ENCODE assay signal across 8 cellular contexts in genomic region chr1:151540021-151540981, GRCh38. TPM values are rescaled to one million over a fixed set of nuclear protein-coding genes. Genes with fewer than 3 reads are reported as not detected.
DNase-seq lines count a peak whose midpoint lies in the region; ATAC-seq and TF ChIP-seq lines count a peak whose summit lies in the region.

TSS of gene TUFT1 (plus strand) at chr1:151540309. CDS start at chr1:151540367, 58 bp downstream.

- peak; percentile 81 for DNase-seq in CMK (ENCODE audit: low read depth)
- peak; percentile 88 for DNase-seq in GM20000 (ENCODE audit: low spot score)
- DNase-seq in HT-29 (ENCODE audit: low spot score): peak; percentile 99
- DNase-seq in NOMO-1 treated with dmso at 0.1 percent for 144 hours (lab: John Stamatoyannopoulos, UW; ENCODE audit: unreplicated experiment): peak; percentile 85
- DNase-seq in activated T-cell treated with anti-CD3 and anti-CD28 coated beads for 1 hour (ENCODE audit: low read depth): peak; percentile 92
- DNase-seq in epithelial cell of esophagus (ENCODE audit: low read depth): peak; percentile 93
- DNase-seq in mucosa of descending colon: peak; percentile 96 to 98 (median 97)
- peak; percentile 88 for DNase-seq in stimulated activated CD8-positive, alpha-beta memory T cell treated with anti-CD3 and anti-CD28 coated beads, Interleukin-4, amount 100 ng/mL, for 24 hours (ENCODE audit: low read depth)

- TF ChIP-seq CTCF in GM20000 (IDR thresholded peaks at IDR 0.05; ENCODE audit: extremely low read depth, missing control alignments): no peak
- no peak for TF ChIP-seq CTCF in epithelial cell of esophagus (IDR thresholded peaks at IDR 0.05; ENCODE audit: insufficient read depth, low read depth, low read length, missing control alignments)
- no peak for TF ChIP-seq CTCF in mucosa of descending colon (IDR thresholded peaks at IDR 0.05)

- H3K4me1 ChIP-seq in mucosa of descending colon (ENCODE audit: low read depth): peaks cover 32% of the 10 kb centered on the region

- no peaks in the 10 kb centered on the region for H3K36me3 ChIP-seq in mucosa of descending colon (ENCODE audit: low read depth)

- intact Hi-C loops in mucosa of descending colon (cut with DNase I, micrococcal nuclease): no loop called here

- no peaks in the 10 kb centered on the region for H3K9me3 ChIP-seq in mucosa of descending colon

- ATAC-seq in mucosa of descending colon: peak; percentile 89

- H3K4me3 ChIP-seq in epithelial cell of esophagus (ENCODE audit: low read length) (peak within 1 kb of the TSS; percentile 92), mucosa of descending colon (peak within 1 kb of the TSS; percentile 41)

RNA-seq across cellular contexts. Expression of gene TUFT1, which starts in this region (rescaled TPM):
- total RNA-seq in HT-29 (2014; rRNA removed; shearing (Covaris generic)): 30.5 and 36.9 TPM in 2 replicates
- total RNA-seq in mucosa of descending colon: 10 to 100 TPM; 20.2 to 38.0 (median 27.5) TPM

Comparison
In these comparisons a context has a peak if more than half of its experiments do, and no peak if none do; other contexts are left out.
1. Peak in every context shown above with its lines: DNase-seq, ATAC-seq and H3K4me3 ChIP-seq.